15 cellular contexts compared by ENCODE assay signal in the genomic region with DNA sequence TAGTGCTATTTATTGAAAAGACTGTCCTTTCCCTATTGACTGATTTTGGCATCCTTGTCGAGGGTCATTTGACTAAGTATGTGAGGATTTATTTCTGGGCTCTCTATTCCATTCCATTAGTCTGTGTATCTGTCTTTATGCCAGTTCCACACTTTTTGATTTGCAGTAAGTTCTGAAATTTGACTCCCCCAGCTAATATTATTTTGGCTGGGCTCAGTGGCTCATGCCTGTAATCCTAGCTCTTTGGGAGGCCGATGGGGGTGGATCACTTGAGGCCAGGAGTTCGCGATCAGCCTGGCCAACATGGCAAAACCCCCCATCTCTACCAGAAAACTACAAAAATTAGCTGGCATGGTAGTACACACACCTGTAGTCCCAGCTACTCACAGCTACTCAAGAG.
"Had no signal": no experiment of that assay in that cellular context is flagged by ENCODE, and none has a peak within 500 bp of the region (broad histone marks: within the 10 kb centered on the region; RNA-seq: fewer than 3 reads in every experiment).

No MANE protein-coding gene starts in this region.

- ATAC-seq: activated CD4-positive, alpha-beta T cell treated with anti-CD3 and anti-CD28 coated beads for 36 hours; activated naive CD4-positive, alpha-beta T cell treated with anti-CD3 and anti-CD28 coated beads, Interleukin-2, amount 50 U/mL, for 72 hours; activated T-cell treated with anti-CD3 and anti-CD28 coated beads, Interleukin-2, amount 50 U/mL, for 4 hours; effector memory CD8-positive, alpha-beta T cell; stimulated activated memory B cell treated with anti-CD40 and anti-IgM and Interleukin-4, amounts not matched to agents 10 μg/mL and 1 μg/mL and 100 μg/mL, for 72 hours had no signal

- H3K36me3 ChIP-seq: uterus had no signal

- H3K4me3 ChIP-seq: tibial artery, uterus had no signal

- H3K27ac Mint-ChIP-seq: activated CD4-positive, alpha-beta memory T cell treated with anti-CD3 and anti-CD28 coated beads for 36 hours; activated CD4-positive, alpha-beta T cell treated with anti-CD3 and anti-CD28 coated beads for 36 hours; activated naive CD4-positive, alpha-beta T cell treated with anti-CD3 and anti-CD28 coated beads, Interleukin-2, amount 50 U/mL, for 72 hours; dendritic cell treated with granulocyte-macrophage colony-stimulating factor and Interleukin-4, amounts not matched to agents 40 ng/mL and 50 ng/mL, for 4 days; stimulated activated memory B cell treated with anti-CD40 and anti-IgM and Interleukin-4, amounts not matched to agents 10 μg/mL and 1 μg/mL and 100 μg/mL, for 72 hours had no signal

- H3K4me1 ChIP-seq: uterus had no signal

- H3K9me3 ChIP-seq: tibial artery, uterus had no signal

- H3K4me3 Mint-ChIP-seq: activated CD4-positive, alpha-beta memory T cell treated with anti-CD3 and anti-CD28 coated beads for 36 hours; activated CD4-positive, alpha-beta T cell treated with anti-CD3 and anti-CD28 coated beads for 36 hours; activated T-cell treated with anti-CD3 and anti-CD28 coated beads, Interleukin-2, amount 50 U/mL, for 4 hours; dendritic cell treated with granulocyte-macrophage colony-stimulating factor and Interleukin-4, amounts not matched to agents 40 ng/mL and 50 ng/mL, for 4 days; effector memory CD8-positive, alpha-beta T cell; nephron; stimulated activated memory B cell treated with anti-CD40 and anti-IgM and Interleukin-4, amounts not matched to agents 10 μg/mL and 1 μg/mL and 100 μg/mL, for 72 hours had no signal

- DNase-seq: activated CD4-positive, alpha-beta memory T cell treated with anti-CD3 and anti-CD28 coated beads for 36 hours; activated CD4-positive, alpha-beta T cell treated with anti-CD3 and anti-CD28 coated beads for 36 hours; activated gamma-delta T cell; activated T-cell treated with anti-CD3 and anti-CD28 coated beads, Interleukin-2, amount 50 U/mL, for 4 hours; effector memory CD8-positive, alpha-beta T cell; hypothalamus; mesenchymal stem cell; stimulated activated CD4-positive, alpha-beta T cell treated with anti-CD3 and anti-CD28 coated beads, Interleukin-2, amount 100 ng/mL, for 48 hours; T-helper 1 cell; tibial artery; uterus had no signal

- H3K4me1 Mint-ChIP-seq: stimulated activated memory B cell treated with anti-CD40 and anti-IgM and Interleukin-4, amounts not matched to agents 10 μg/mL and 1 μg/mL and 100 μg/mL, for 72 hours had no signal

- H3K27me3 Mint-ChIP-seq: activated CD4-positive, alpha-beta memory T cell treated with anti-CD3 and anti-CD28 coated beads for 36 hours; activated CD4-positive, alpha-beta T cell treated with anti-CD3 and anti-CD28 coated beads for 36 hours; dendritic cell treated with granulocyte-macrophage colony-stimulating factor and Interleukin-4, amounts not matched to agents 40 ng/mL and 50 ng/mL, for 4 days; effector memory CD8-positive, alpha-beta T cell; stimulated activated memory B cell treated with anti-CD40 and anti-IgM and Interleukin-4, amounts not matched to agents 10 μg/mL and 1 μg/mL and 100 μg/mL, for 72 hours had no signal

- H3K9me3 Mint-ChIP-seq: activated CD4-positive, alpha-beta memory T cell treated with anti-CD3 and anti-CD28 coated beads for 36 hours; activated naive CD4-positive, alpha-beta T cell treated with anti-CD3 and anti-CD28 coated beads, Interleukin-2, amount 50 U/mL, for 72 hours; activated T-cell treated with anti-CD3 and anti-CD28 coated beads, Interleukin-2, amount 50 U/mL, for 4 hours; dendritic cell treated with granulocyte-macrophage colony-stimulating factor and Interleukin-4, amounts not matched to agents 40 ng/mL and 50 ng/mL, for 4 days; effector memory CD8-positive, alpha-beta T cell; nephron; stimulated activated memory B cell treated with anti-CD40 and anti-IgM and Interleukin-4, amounts not matched to agents 10 μg/mL and 1 μg/mL and 100 μg/mL, for 72 hours had no signal

- H3K27ac ChIP-seq: tibial artery, uterus had no signal

- H3K27me3 ChIP-seq: tibial artery, uterus had no signal
